ENCODE assay signal across 28 cellular contexts in the genomic region with DNA sequence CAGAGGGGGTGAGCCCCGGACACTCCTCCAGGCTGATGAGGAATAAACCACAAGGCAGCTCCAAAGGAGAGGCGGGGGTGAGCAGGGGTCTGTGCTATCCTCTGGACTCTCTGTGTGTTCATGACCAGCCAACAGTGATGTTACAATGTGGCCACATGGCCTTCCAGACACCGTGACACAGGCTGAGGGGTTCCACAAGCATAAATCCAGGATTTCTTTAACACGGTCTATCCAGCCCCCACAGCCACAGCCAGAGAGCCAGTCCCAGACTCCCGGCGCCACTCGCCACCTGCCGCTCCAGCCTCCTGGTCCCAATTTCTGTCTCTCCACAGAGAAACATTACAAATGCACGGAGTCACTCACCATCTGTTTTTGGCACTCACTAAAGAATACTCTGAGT. TPM values are rescaled to one million over a fixed set of nuclear protein-coding genes. Genes with fewer than 3 reads are reported as not detected.
DNase-seq lines count a peak whose midpoint lies in the region; ATAC-seq, FAIRE-seq and TF ChIP-seq lines count a peak whose summit lies in the region.
"Had no signal": no experiment of that assay in that cellular context is flagged by ENCODE, and none has a peak within 500 bp of the region (broad histone marks: within the 10 kb centered on the region; RNA-seq: fewer than 3 reads in every experiment).

No MANE protein-coding gene starts in this region.

- peak; percentile 26 for DNase-seq in activated CD8-positive, alpha-beta memory T cell treated with anti-CD3 and anti-CD28 coated beads, Interleukin-2, amount 10 ng/mL, durations not matched to agents 7 days and 5 days
- DNase-seq in activated CD8-positive, alpha-beta memory T cell treated with anti-CD3 and anti-CD28 coated beads, Interleukin-2, amount 50 U/mL, for 48 hours = no peak
- DNase-seq in NCI-H82 (lab: John Stamatoyannopoulos, UW) (peak; percentile 91), kidney (peak; percentile 39), testis (peak; percentile 7), MCF 10A (ENCODE audit: unreplicated experiment) (no peak), kidney tubule cell (ENCODE audit: low spot score) (no peak)
- DNase-seq: 8988T; activated CD8-positive, alpha-beta T cell treated with anti-CD3 and anti-CD28 coated beads, Interleukin-2, amount 10 ng/mL, durations not matched to agents 7 days and 5 days; activated T-cell treated with anti-CD3 and anti-CD28 coated beads, Interleukin-2, amount 50 U/mL, for 1 hour; brain microvascular endothelial cell; CD4-positive, alpha-beta memory T cell; effector memory CD8-positive, alpha-beta T cell; esophagus squamous epithelium; GF-D8; hippocampal formation; immature natural killer cell; NCI-H187; OCI-M1 had no signal

- TF ChIP-seq POLR2A in testis (IDR thresholded peaks at IDR 0.05) (no peak), gastroesophageal sphincter (IDR thresholded peaks at IDR 0.05) (no peak)

- H3K4me3 Mint-ChIP-seq in activated CD8-positive, alpha-beta memory T cell treated with anti-CD3 and anti-CD28 coated beads, Interleukin-2, amount 10 ng/mL, durations not matched to agents 7 days and 5 days = no peak overlapping the region
- no peak overlapping the region for H3K4me3 Mint-ChIP-seq in MCF 10A (ENCODE audit: unreplicated experiment)
- H3K4me3 Mint-ChIP-seq: activated CD8-positive, alpha-beta T cell treated with anti-CD3 and anti-CD28 coated beads, Interleukin-2, amount 10 ng/mL, durations not matched to agents 7 days and 5 days; CD4-positive, alpha-beta memory T cell; effector memory CD8-positive, alpha-beta T cell; immature natural killer cell; type B pancreatic cell had no signal

- ATAC-seq in activated CD8-positive, alpha-beta memory T cell treated with anti-CD3 and anti-CD28 coated beads, Interleukin-2, amount 10 ng/mL, durations not matched to agents 7 days and 5 days = no peak
- no peak for ATAC-seq in gastroesophageal sphincter
- ATAC-seq: activated CD8-positive, alpha-beta T cell treated with anti-CD3 and anti-CD28 coated beads, Interleukin-2, amount 10 ng/mL, durations not matched to agents 7 days and 5 days; effector memory CD8-positive, alpha-beta T cell had no signal

- WGBS in testis, 2 donors = 90 to 97% methylated on average over 8 to 9 of the region's 9 CpGs
- WGBS in gastroesophageal sphincter (ENCODE audit: low coverage in 1 of 2), 2 donors = 93 to 98% methylated on average over 6 to 8 of the region's 9 CpGs

- H3K9me3 ChIP-seq in kidney (ENCODE audit: control insufficient read depth in 1 of 2, low read length in 2 of 2) = no peaks in the 10 kb centered on the region
- H3K9me3 ChIP-seq in testis = no peaks in the 10 kb centered on the region
- no peaks in the 10 kb centered on the region for H3K9me3 ChIP-seq in gastroesophageal sphincter
- H3K9me3 ChIP-seq: esophagus squamous epithelium, left ventricle myocardium inferior had no signal

- H3K36me3 ChIP-seq in kidney (ENCODE audit: control insufficient read depth in 1 of 2, insufficient read depth in 2 of 2, low read length in 2 of 2) = no peaks in the 10 kb centered on the region
- no peaks in the 10 kb centered on the region for H3K36me3 ChIP-seq in testis (ENCODE audit: low read depth, missing control alignments)
- H3K36me3 ChIP-seq in gastroesophageal sphincter = no peaks in the 10 kb centered on the region
- H3K36me3 ChIP-seq: brain microvascular endothelial cell, left ventricle myocardium inferior had no signal

- no peak for FAIRE-seq in kidney (lab: Jason Lieb, UNC)
- FAIRE-seq: colon, frontal cortex, GM18507, H54 had no signal

- no peaks in the 10 kb centered on the region for H3K36me3 Mint-ChIP-seq in activated CD8-positive, alpha-beta memory T cell treated with anti-CD3 and anti-CD28 coated beads, Interleukin-2, amount 10 ng/mL, durations not matched to agents 7 days and 5 days
- no peaks in the 10 kb centered on the region for H3K36me3 Mint-ChIP-seq in MCF 10A (ENCODE audit: insufficient read depth, unreplicated experiment)

- H3K4me1 Mint-ChIP-seq in activated CD8-positive, alpha-beta memory T cell treated with anti-CD3 and anti-CD28 coated beads, Interleukin-2, amount 10 ng/mL, durations not matched to agents 7 days and 5 days = peaks cover 12% of the 10 kb centered on the region
- H3K4me1 Mint-ChIP-seq in MCF 10A (ENCODE audit: insufficient read depth, unreplicated experiment) = peaks cover 5% of the 10 kb centered on the region

- no peaks in the 10 kb centered on the region for H3K27me3 Mint-ChIP-seq in activated CD8-positive, alpha-beta memory T cell treated with anti-CD3 and anti-CD28 coated beads, Interleukin-2, amount 10 ng/mL, durations not matched to agents 7 days and 5 days
- no peaks in the 10 kb centered on the region for H3K27me3 Mint-ChIP-seq in MCF 10A (ENCODE audit: insufficient read depth, unreplicated experiment)
- H3K27me3 Mint-ChIP-seq: CD4-positive, alpha-beta memory T cell; effector memory CD8-positive, alpha-beta T cell; progenitor cell of endocrine pancreas; type B pancreatic cell had no signal

- H3K27me3 ChIP-seq in testis = no peaks in the 10 kb centered on the region
- H3K27me3 ChIP-seq in gastroesophageal sphincter = no peaks in the 10 kb centered on the region
- H3K27me3 ChIP-seq: brain microvascular endothelial cell, esophagus squamous epithelium had no signal

- no peak overlapping the region for H3K27ac Mint-ChIP-seq in activated CD8-positive, alpha-beta memory T cell treated with anti-CD3 and anti-CD28 coated beads, Interleukin-2, amount 10 ng/mL, durations not matched to agents 7 days and 5 days
- no peak overlapping the region for H3K27ac Mint-ChIP-seq in MCF 10A (ENCODE audit: low read depth, unreplicated experiment)
- H3K27ac Mint-ChIP-seq: activated CD8-positive, alpha-beta T cell treated with anti-CD3 and anti-CD28 coated beads, Interleukin-2, amount 10 ng/mL, durations not matched to agents 7 days and 5 days; CD4-positive, alpha-beta memory T cell; progenitor cell of endocrine pancreas; type B pancreatic cell had no signal

- no peak overlapping the region for H3K27ac ChIP-seq in kidney (ENCODE audit: low read depth in 2 of 2, low read length in 2 of 2)
- no peak overlapping the region for H3K27ac ChIP-seq in testis
- H3K27ac ChIP-seq in gastroesophageal sphincter = no peak overlapping the region
- H3K27ac ChIP-seq: brain microvascular endothelial cell, esophagus squamous epithelium, KMS-11, left ventricle myocardium inferior had no signal

- POLR2A ChIA-PET in MCF 10A (lab: Yijun Ruan, JAX) = no interaction called here

- no peaks in the 10 kb centered on the region for H3K9me3 Mint-ChIP-seq in activated CD8-positive, alpha-beta memory T cell treated with anti-CD3 and anti-CD28 coated beads, Interleukin-2, amount 10 ng/mL, durations not matched to agents 7 days and 5 days (ENCODE audit: low read depth)
- H3K9me3 Mint-ChIP-seq in MCF 10A (ENCODE audit: unreplicated experiment) = no peaks in the 10 kb centered on the region
- H3K9me3 Mint-ChIP-seq: CD4-positive, alpha-beta memory T cell; effector memory CD8-positive, alpha-beta T cell; immature natural killer cell had no signal

- no peak overlapping the region for H3K9ac ChIP-seq in kidney (ENCODE audit: low read length in 2 of 2)
- H3K9ac ChIP-seq: KMS-11 had no signal

- CTCF ChIA-PET in activated CD8-positive, alpha-beta memory T cell treated with anti-CD3 and anti-CD28 coated beads, Interleukin-2, amount 10 ng/mL, durations not matched to agents 7 days and 5 days (lab: Charles Lee) = no interaction called here
- CTCF ChIA-PET in MCF 10A (lab: Yijun Ruan, JAX) = no interaction called here

- TF ChIP-seq CTCF in kidney (IDR thresholded peaks at IDR 0.05; ENCODE audit: borderline replicate concordance, extremely low read depth, insufficient read depth) (no peak), testis (IDR thresholded peaks at IDR 0.05) (no peak), MCF 10A (IDR thresholded peaks at IDR 0.05; ENCODE audit: unreplicated experiment) (no peak), gastroesophageal sphincter (IDR thresholded peaks at IDR 0.05) (no peak)

- no peaks in the 10 kb centered on the region for H3K4me1 ChIP-seq in kidney (ENCODE audit: control insufficient read depth in 1 of 2, insufficient read depth in 1 of 2, low read depth in 1 of 2, low read length in 2 of 2)
- H3K4me1 ChIP-seq in testis = no peaks in the 10 kb centered on the region
- peaks cover 0 to 11% (median 0%) of the 10 kb centered on the region in 3 donors for H3K4me1 ChIP-seq in gastroesophageal sphincter

- no peak for TF ChIP-seq EP300 in gastroesophageal sphincter (IDR thresholded peaks at IDR 0.05)

- intact Hi-C loops in kidney (cut with DNase I) (loop anchor here (10.0 kb wide), 1 partner anchor 122 kb away; no protein-coding TSS in a partner anchor), testis (cut with DNase I; ENCODE audit: low total_unique reads) (no loop called here), MCF 10A (cut with micrococcal nuclease) (no loop called here)

- no TSS peak for BruUV-seq in MCF 10A (replicated peaks; lab: Mats Ljungman, UMichigan)

- H3K4me3 ChIP-seq in kidney (ENCODE audit: low read length in 2 of 2) = no peak overlapping the region
- no peak overlapping the region for H3K4me3 ChIP-seq in testis
- no peak overlapping the region for H3K4me3 ChIP-seq in gastroesophageal sphincter
- H3K4me3 ChIP-seq: esophagus squamous epithelium, left ventricle myocardium inferior had no signal

RNA-seq across cellular contexts. Expression of gene XXYLT1, which starts 24.4 kb away (rescaled TPM):
- 1 to 10 TPM; 7.2 to 9.2 TPM for total RNA-seq in activated CD8-positive, alpha-beta memory T cell treated with anti-CD3 and anti-CD28 coated beads, Interleukin-2, amount 10 ng/mL, durations not matched to agents 7 days and 5 days
- 10.7 TPM for total RNA-seq in kidney
- polyA plus RNA-seq in kidney (ENCODE audit: insufficient read depth, low read depth, low replicate concordance) = 5.7 TPM
- total RNA-seq in testis = 10 to 100 TPM; 11.1 to 12.5 TPM
- polyA plus RNA-seq in testis (ENCODE audit: insufficient read depth, low read depth, low replicate concordance) = 7.2 TPM
- total RNA-seq in MCF 10A (2022) = 10.0 and 10.9 TPM in 2 replicates
- total RNA-seq in gastroesophageal sphincter = 10 to 100 TPM; 10.1 to 14.0 (median 12.5) TPM

Comparison
In these comparisons a context has a peak if more than half of its experiments do, and no peak if none do; other contexts are left out.
1. DNase-seq: peak in activated CD8-positive, alpha-beta memory T cell treated with anti-CD3 and anti-CD28 coated beads, Interleukin-2, amount 10 ng/mL, durations not matched to agents 7 days and 5 days (single experiment), NCI-H82 (single experiment), kidney (single experiment) and testis (single experiment); none in activated CD8-positive, alpha-beta memory T cell treated with anti-CD3 and anti-CD28 coated beads, Interleukin-2, amount 50 U/mL, for 48 hours (single experiment), MCF 10A (single experiment) and kidney tubule cell (single experiment).